In genomic region chr9:77726289-77726688, GRCh38 we compare ENCODE assay signal across 1 cellular context.
TF ChIP-seq lines count a peak whose summit lies in the region.

No MANE protein-coding gene starts in this region.

TF ChIP-seq in SK-N-SH, 30 proteins besides CTCF, POLR2A, EP300 and RAD21 (continued from another document):
- no peak for TF ChIP-seq RXRA (IDR thresholded peaks at IDR 0.05; ENCODE audit: borderline replicate concordance, low read depth)
- no peak for TF ChIP-seq NRF1 (IDR thresholded peaks at IDR 0.05; ENCODE audit: low read depth, low read length)
- no peak for TF ChIP-seq TCF12 (IDR thresholded peaks at IDR 0.05)
- TF ChIP-seq POLR2AphosphoS5 (IDR thresholded peaks at IDR 0.05; ENCODE audit: low read depth, low read length) = no peak
- no peak for TF ChIP-seq TAF1 (IDR thresholded peaks at IDR 0.05; ENCODE audit: borderline replicate concordance, low read depth, low read length)
- no peak for TF ChIP-seq TEAD4 (IDR thresholded peaks at IDR 0.05; ENCODE audit: borderline replicate concordance, insufficient read depth)
- TF ChIP-seq, protein P1, sequence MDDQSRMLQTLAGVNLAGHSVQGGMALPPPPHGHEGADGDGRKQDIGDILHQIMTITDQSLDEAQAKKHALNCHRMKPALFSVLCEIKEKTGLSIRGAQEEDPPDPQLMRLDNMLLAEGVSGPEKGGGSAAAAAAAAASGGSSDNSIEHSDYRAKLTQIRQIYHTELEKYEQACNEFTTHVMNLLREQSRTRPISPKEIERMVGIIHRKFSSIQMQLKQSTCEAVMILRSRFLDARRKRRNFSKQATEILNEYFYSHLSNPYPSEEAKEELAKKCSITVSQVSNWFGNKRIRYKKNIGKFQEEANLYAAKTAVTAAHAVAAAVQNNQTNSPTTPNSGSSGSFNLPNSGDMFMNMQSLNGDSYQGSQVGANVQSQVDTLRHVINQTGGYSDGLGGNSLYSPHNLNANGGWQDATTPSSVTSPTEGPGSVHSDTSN (IDR thresholded peaks at IDR 0.05) = no peak
- TF ChIP-seq, protein P2, sequence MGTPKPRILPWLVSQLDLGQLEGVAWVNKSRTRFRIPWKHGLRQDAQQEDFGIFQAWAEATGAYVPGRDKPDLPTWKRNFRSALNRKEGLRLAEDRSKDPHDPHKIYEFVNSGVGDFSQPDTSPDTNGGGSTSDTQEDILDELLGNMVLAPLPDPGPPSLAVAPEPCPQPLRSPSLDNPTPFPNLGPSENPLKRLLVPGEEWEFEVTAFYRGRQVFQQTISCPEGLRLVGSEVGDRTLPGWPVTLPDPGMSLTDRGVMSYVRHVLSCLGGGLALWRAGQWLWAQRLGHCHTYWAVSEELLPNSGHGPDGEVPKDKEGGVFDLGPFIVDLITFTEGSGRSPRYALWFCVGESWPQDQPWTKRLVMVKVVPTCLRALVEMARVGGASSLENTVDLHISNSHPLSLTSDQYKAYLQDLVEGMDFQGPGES (IDR thresholded peaks at IDR 0.05; ENCODE audit: low read depth, low read length) = no peak
- no peak for TF ChIP-seq GATA2 (CRISPR knock-in tag; IDR thresholded peaks at IDR 0.05)
